37 cellular contexts compared by ENCODE assay signal in the genomic region with DNA sequence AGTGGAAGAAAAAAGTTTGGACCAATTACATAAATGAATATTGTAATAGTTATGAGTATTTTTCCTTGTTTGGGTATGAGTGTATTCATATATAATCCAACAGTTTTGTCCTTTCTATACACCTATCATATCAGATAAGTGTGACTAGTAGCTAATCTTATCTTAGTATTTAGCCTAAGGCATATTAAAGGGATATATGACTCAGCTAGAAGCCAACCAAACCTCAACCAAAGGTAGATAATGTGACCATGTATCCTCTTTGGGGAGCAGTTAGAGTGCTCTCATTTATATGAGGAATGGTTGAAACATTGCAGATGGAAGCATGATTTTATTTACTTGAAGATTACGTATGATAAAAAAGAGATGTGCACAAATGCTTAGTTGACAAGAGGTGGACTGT.
DNase-seq lines count a peak whose midpoint lies in the region; ATAC-seq, FAIRE-seq and TF ChIP-seq lines count a peak whose summit lies in the region.
"Had no signal": no experiment of that assay in that cellular context is flagged by ENCODE, and none has a peak within 500 bp of the region (broad histone marks: within the 10 kb centered on the region; RNA-seq: fewer than 3 reads in every experiment).

No MANE protein-coding gene starts in this region.

- H3K9me3 Mint-ChIP-seq in T-cell, result peaks cover 8 to 18% (median 17%) of the 10 kb centered on the region in 3 donors

- TF ChIP-seq CTCF in PC-3 (conservative IDR thresholded peaks at IDR 0.05; ENCODE audit: low read depth, low read length) (no peak), bronchial epithelial cell (IDR thresholded peaks at IDR 0.05; ENCODE audit: insufficient read depth, low read length, severe bottlenecking) (no peak), foreskin keratinocyte (conservative IDR thresholded peaks at IDR 0.05) (no peak)

- no peak overlapping the region for H3K27ac ChIP-seq in PC-3 (ENCODE audit: low read length)
- no peak overlapping the region for H3K27ac ChIP-seq in foreskin keratinocyte
- H3K27ac ChIP-seq: 22Rv1; A549; BLaER1; BLaER1 treated with 17β-estradiol and CSF1 and Interleukin-3, amounts not matched to agents 10 nM and 100 nM; C4-2B had no signal

- no peaks in the 10 kb centered on the region for H3K27me3 Mint-ChIP-seq in T-cell
- H3K27me3 Mint-ChIP-seq: B cell; CD4-positive, alpha-beta memory T cell; CD4-positive, alpha-beta T cell; CD4-positive, CD25-positive, alpha-beta regulatory T cell; CD8-positive, alpha-beta memory T cell had no signal

- intact Hi-C loops in PC-3 (cut with micrococcal nuclease), result no loop called here

- CTCF ChIA-PET in PC-3 (lab: Charles Lee) (no interaction called here), T-cell (lab: Charles Lee) (interaction anchor here in 1 of 2 donors (0.6 kb wide), 1 partner anchor 17 kb away, joined by 4 read pairs; no protein-coding TSS in a partner anchor)

- DNase-seq in M059J (ENCODE audit: low read depth), result peak; percentile 54
- peak; percentile 35 for DNase-seq in PC-3
- peak; percentile 0 for DNase-seq in bronchial epithelial cell (ENCODE audit: low read depth)
- peak in 1 of 2 donors; percentile 6 for DNase-seq in foreskin keratinocyte
- no peak for DNase-seq in GM12892 (ENCODE audit: insufficient read length)
- DNase-seq in T-cell, result no peak
- no peak for DNase-seq in cortex of kidney (lab: John Stamatoyannopoulos, UW)
- DNase-seq: 8988T; ACHN; AML-193; BE2C; C1 segment of cervical spinal cord; Caco-2; Calu3; CD4-positive, alpha-beta memory T cell; CD4-positive, alpha-beta T cell; CD4-positive, CD25-positive, alpha-beta regulatory T cell; CD8-positive, alpha-beta memory T cell; CD8-positive, alpha-beta T cell; COR-L47; DMS 273 treated with DMSO at 0.1 percent for 48 hours; DMS153; DMS53; DMS79; DMS79 treated with DMSO at 0.1 percent for 48 hours; DND-41; EL had no signal

- H3K36me3 ChIP-seq in PC-3 (ENCODE audit: low read depth, low read length), result no peaks in the 10 kb centered on the region
- H3K36me3 ChIP-seq in bronchial epithelial cell (ENCODE audit: control insufficient read depth, insufficient read depth, low read length), result no peaks in the 10 kb centered on the region
- H3K36me3 ChIP-seq: BE2C; BLaER1; BLaER1 treated with 17β-estradiol and CSF1 and Interleukin-3, amounts not matched to agents 10 nM and 100 nM had no signal

- no peaks in the 10 kb centered on the region for H3K4me1 ChIP-seq in PC-3 (ENCODE audit: insufficient read depth, low read length)
- H3K4me1 ChIP-seq in foreskin keratinocyte, result no peaks in the 10 kb centered on the region
- H3K4me1 ChIP-seq: A549; BE2C; BLaER1; BLaER1 treated with 17β-estradiol and CSF1 and Interleukin-3, amounts not matched to agents 10 nM and 100 nM; Caco-2 had no signal

- H3F3A ChIP-seq in PC-3 (ENCODE audit: low read length, unreplicated experiment), result no peaks in the 10 kb centered on the region

- H3K4me3 Mint-ChIP-seq in T-cell, result no peak overlapping the region
- H3K4me3 Mint-ChIP-seq: B cell; CD14-positive monocyte; CD4-positive, alpha-beta memory T cell; CD4-positive, alpha-beta T cell; CD4-positive, CD25-positive, alpha-beta regulatory T cell; CD8-positive, alpha-beta memory T cell; CD8-positive, alpha-beta T cell had no signal

- no peak overlapping the region for H2AFZ ChIP-seq in PC-3 (ENCODE audit: low read length)

- H3K9me2 ChIP-seq in PC-3 (replicated peaks; ENCODE audit: low read length), result no peaks in the 10 kb centered on the region

- no peaks in the 10 kb centered on the region for H3K79me2 ChIP-seq in PC-3 (ENCODE audit: low read length)

- H3K27me3 ChIP-seq in PC-3 (ENCODE audit: low read length) (no peaks in the 10 kb centered on the region), bronchial epithelial cell (ENCODE audit: control insufficient read depth, insufficient read depth, low read length) (no peaks in the 10 kb centered on the region), foreskin keratinocyte (no peaks in the 10 kb centered on the region)
- H3K27me3 ChIP-seq: BE2C; BLaER1; BLaER1 treated with 17β-estradiol and CSF1 and Interleukin-3, amounts not matched to agents 10 nM and 100 nM had no signal

- no peaks in the 10 kb centered on the region for H4K20me1 ChIP-seq in PC-3 (ENCODE audit: low read length)
- H4K20me1 ChIP-seq: BLaER1; BLaER1 treated with 17β-estradiol and CSF1 and Interleukin-3, amounts not matched to agents 10 nM and 100 nM had no signal

- no peaks in the 10 kb centered on the region for H3K9me3 ChIP-seq in PC-3 (ENCODE audit: low read length)
- H3K9me3 ChIP-seq: A549; BE2C; BLaER1; BLaER1 treated with 17β-estradiol and CSF1 and Interleukin-3, amounts not matched to agents 10 nM and 100 nM; Caco-2 had no signal

- ATAC-seq in PC-3, result no peak
- ATAC-seq in foreskin keratinocyte, result peak; percentile 74
- no peak for ATAC-seq in T-cell (replicated peaks in 1 of 4)
- ATAC-seq in GM18858 (IDR thresholded peaks at IDR 0.05; ENCODE audit: unreplicated experiment), result no peak
- ATAC-seq: A549; CD8-positive, alpha-beta T cell had no signal

- BruUV-seq in PC-3 (replicated peaks; lab: Mats Ljungman, UMichigan), result no TSS peak

- no peak overlapping the region for H3K9ac ChIP-seq in PC-3 (ENCODE audit: low read length)
- H3K9ac ChIP-seq: BLaER1; BLaER1 treated with 17β-estradiol and CSF1 and Interleukin-3, amounts not matched to agents 10 nM and 100 nM had no signal

- H3K36me3 Mint-ChIP-seq in T-cell, result no peaks in the 10 kb centered on the region
- H3K36me3 Mint-ChIP-seq: CD14-positive monocyte; CD4-positive, alpha-beta memory T cell; CD4-positive, CD25-positive, alpha-beta regulatory T cell; CD8-positive, alpha-beta memory T cell; CD8-positive, alpha-beta T cell had no signal

- H3K27ac Mint-ChIP-seq in T-cell, result no peak overlapping the region
- H3K27ac Mint-ChIP-seq: B cell; CD14-positive monocyte; CD4-positive, alpha-beta memory T cell; CD4-positive, alpha-beta T cell; CD4-positive, CD25-positive, alpha-beta regulatory T cell; CD8-positive, alpha-beta memory T cell; CD8-positive, alpha-beta T cell had no signal

- FAIRE-seq in bronchial epithelial cell (lab: Jason Lieb, UNC) (no peak), GM12892 (lab: Jason Lieb, UNC) (no peak)
- FAIRE-seq: A204.1, A549, D721Med had no signal

- no peak for TF ChIP-seq POLR2A in GM12892 (IDR thresholded peaks at IDR 0.05; ENCODE audit: low read depth, low read length)

- H3K4me2 ChIP-seq in PC-3 (ENCODE audit: low read length), result no peak overlapping the region
- H3K4me2 ChIP-seq: A549; BLaER1; BLaER1 treated with 17β-estradiol and CSF1 and Interleukin-3, amounts not matched to agents 10 nM and 100 nM had no signal

- H3K4me1 Mint-ChIP-seq in T-cell, result no peaks in the 10 kb centered on the region
- H3K4me1 Mint-ChIP-seq: B cell; CD14-positive monocyte; CD4-positive, alpha-beta memory T cell; CD4-positive, CD25-positive, alpha-beta regulatory T cell; CD8-positive, alpha-beta memory T cell had no signal

- POLR2A ChIA-PET in PC-3 (lab: Charles Lee; ENCODE audit: unreplicated experiment), result no interaction called here
- POLR2A ChIA-PET in T-cell (lab: Charles Lee), result no interaction called here

- no peak overlapping the region for H3K4me3 ChIP-seq in PC-3 (ENCODE audit: low read length)
- H3K4me3 ChIP-seq in bronchial epithelial cell (ENCODE audit: low read depth, low read length), result no peak overlapping the region
- H3K4me3 ChIP-seq: A549; BLaER1; BLaER1 treated with 17β-estradiol and CSF1 and Interleukin-3, amounts not matched to agents 10 nM and 100 nM had no signal

Comparison
In these comparisons a context has a peak if more than half of its experiments do, and no peak if none do; other contexts are left out.
1. DNase-seq: peak in M059J (single experiment), PC-3 (single experiment) and bronchial epithelial cell (single experiment); none in GM12892 (single experiment), T-cell (0 of 34) and cortex of kidney (single experiment).